In the genomic region with DNA sequence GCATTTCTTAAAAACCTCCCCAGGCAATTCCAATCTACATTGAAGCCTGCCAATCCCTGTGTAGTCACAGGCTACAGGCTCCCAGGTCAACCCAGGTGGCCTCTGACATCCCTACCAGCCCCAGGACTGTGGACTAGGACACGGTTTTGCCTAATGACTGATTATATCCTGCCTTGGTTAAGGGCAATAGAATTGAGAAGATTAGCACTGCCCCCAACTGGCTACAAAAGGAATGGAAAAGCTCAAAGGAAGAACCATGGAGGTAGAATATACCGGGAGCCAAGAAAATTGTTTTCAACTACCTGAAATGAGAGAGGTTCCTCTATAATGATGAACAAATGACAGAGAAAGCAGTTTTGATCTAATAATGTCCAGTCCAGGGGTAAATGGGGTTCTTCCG, we compare ENCODE assay signal across 8 cellular contexts.
DNase-seq lines count a peak whose midpoint lies in the region; ATAC-seq, FAIRE-seq and TF ChIP-seq lines count a peak whose summit lies in the region.

No MANE protein-coding gene starts in this region.

- peak in 1 of 2 experiments; percentile 19 for DNase-seq in A549 (ENCODE audit: low read depth in 1 of 2, low spot score in 1 of 2)
- DNase-seq in foreskin keratinocyte = peak in 1 of 2 donors; percentile 18
- DNase-seq in stimulated activated CD4-positive, alpha-beta T cell treated with anti-CD3 and anti-CD28 coated beads, Interleukin-4, amount 100 ng/mL, for 4 hours = no peak
- no peak for DNase-seq in stimulated activated CD4-positive, alpha-beta T cell treated with anti-CD3 and anti-CD28 coated beads, Interleukin-2, amount 100 ng/mL, for 48 hours
- DNase-seq in activated naive CD8-positive, alpha-beta T cell treated with anti-CD3 and anti-CD28 coated beads for 36 hours = no peak

- no peaks in the 10 kb centered on the region for H4K20me1 ChIP-seq in OCI-LY3 (ENCODE audit: insufficient read depth, low read length)

- TF ChIP-seq CTCF in A549 (IDR thresholded peaks at IDR 0.05) (peak; percentile 22; the same call in 1 of the 3 replicates), OCI-LY3 (IDR thresholded peaks at IDR 0.05; ENCODE audit: low read depth, low read length) (peak; percentile 55), foreskin keratinocyte (conservative IDR thresholded peaks at IDR 0.05) (peak; percentile 62)

- no peaks in the 10 kb centered on the region for H3K4me1 Mint-ChIP-seq in activated naive CD8-positive, alpha-beta T cell treated with anti-CD3 and anti-CD28 coated beads for 36 hours

- no peak overlapping the region for H3K27ac Mint-ChIP-seq in activated naive CD8-positive, alpha-beta T cell treated with anti-CD3 and anti-CD28 coated beads for 36 hours

- CTCF ChIA-PET in A549 (lab: Yijun Ruan, JAX) = interaction anchor here (0.7 to 1.0 kb wide), 3 partner anchors 12 to 301 kb away, joined by 3 to 4 read pairs (median 3); no protein-coding TSS in a partner anchor

- H3K27ac ChIP-seq in A549 (no peak overlapping the region), OCI-LY3 (ENCODE audit: low read length) (no peak overlapping the region), foreskin keratinocyte (no peak overlapping the region)

- POLR2A ChIA-PET in A549 (lab: Yijun Ruan, JAX) = no interaction called here

- no peak overlapping the region for H3K4me3 Mint-ChIP-seq in activated naive CD8-positive, alpha-beta T cell treated with anti-CD3 and anti-CD28 coated beads for 36 hours

- peak; percentile 29 to 54; a peak in 4 of 5 replicates for TF ChIP-seq RAD21 in A549 (conservative IDR thresholded peaks at IDR 0.05 in 1 of 2, IDR thresholded peaks at IDR 0.05 in 1 of 2)

- no peaks in the 10 kb centered on the region for H3K79me2 ChIP-seq in OCI-LY3 (ENCODE audit: low read length)

- H3K9me3 Mint-ChIP-seq in activated naive CD8-positive, alpha-beta T cell treated with anti-CD3 and anti-CD28 coated beads for 36 hours = no peaks in the 10 kb centered on the region

- H3K4me2 ChIP-seq in A549 (no peak overlapping the region; the same call in 2 of the 3 replicates), OCI-LY3 (ENCODE audit: low read length) (no peak overlapping the region)

- H3K36me3 Mint-ChIP-seq in activated naive CD8-positive, alpha-beta T cell treated with anti-CD3 and anti-CD28 coated beads for 36 hours = no peaks in the 10 kb centered on the region

- no peak for FAIRE-seq in A549 (lab: Jason Lieb, UNC)

- H3K9me3 ChIP-seq in A549 (no peaks in the 10 kb centered on the region), OCI-LY3 (ENCODE audit: insufficient read depth, low read length) (no peaks in the 10 kb centered on the region)

- 0 out of 2 replicates have a peak, but pooled peaks cover 15% of the 10 kb centered on the region for H3K27me3 ChIP-seq in OCI-LY3 (ENCODE audit: low read depth, low read length)
- no peaks in the 10 kb centered on the region for H3K27me3 ChIP-seq in foreskin keratinocyte

- no peak for TF ChIP-seq EP300 in A549 (IDR thresholded peaks at IDR 0.05)

- TF ChIP-seq POLR2A in A549 (IDR thresholded peaks at IDR 0.05; ENCODE audit: low read length) = no peak

- H3K4me3 ChIP-seq in A549 = no peak overlapping the region
- H3K4me3 ChIP-seq in OCI-LY3 (ENCODE audit: low read length) = no peak overlapping the region

- H3K4me1 ChIP-seq in A549 = no peaks in the 10 kb centered on the region
- no peaks in the 10 kb centered on the region for H3K4me1 ChIP-seq in OCI-LY3 (ENCODE audit: low read length)
- no peaks in the 10 kb centered on the region for H3K4me1 ChIP-seq in foreskin keratinocyte

- WGBS in A549 (ENCODE audit: missing lambda C conversion rate) = 38% methylated on average over 3 of the region's 3 CpGs

- no peaks in the 10 kb centered on the region for H3K36me3 ChIP-seq in OCI-LY3 (replicated peaks; ENCODE audit: low read depth, low read length)

- H2AFZ ChIP-seq in OCI-LY3 (ENCODE audit: low read depth, low read length) = no peak overlapping the region

- H3K9ac ChIP-seq in OCI-LY3 (ENCODE audit: low read length) = no peak overlapping the region

- ATAC-seq in A549 = peak in 1 of 2 experiments; percentile 65; a peak in 2 of 6 replicates
- peak; percentile 71 for ATAC-seq in GM18498 (IDR thresholded peaks at IDR 0.05; ENCODE audit: unreplicated experiment)
- peak; percentile 66 for ATAC-seq in foreskin keratinocyte
- no peak for ATAC-seq in HG03457 (IDR thresholded peaks at IDR 0.05; ENCODE audit: unreplicated experiment)

- H3K27me3 Mint-ChIP-seq in activated naive CD8-positive, alpha-beta T cell treated with anti-CD3 and anti-CD28 coated beads for 36 hours = no peaks in the 10 kb centered on the region

TF ChIP-seq in A549, 52 proteins besides CTCF, POLR2A, EP300 and RAD21:
- TF ChIP-seq NPAS2 (CRISPR knock-in tag; IDR thresholded peaks at IDR 0.05; ENCODE audit: borderline replicate concordance) = no peak
- peak; percentile 23; the same call in 2 of the 3 replicates for TF ChIP-seq SMC3 (IDR thresholded peaks at IDR 0.05)
TF ChIP-seq in A549: peak in this region for 1.
